In the genomic region with DNA sequence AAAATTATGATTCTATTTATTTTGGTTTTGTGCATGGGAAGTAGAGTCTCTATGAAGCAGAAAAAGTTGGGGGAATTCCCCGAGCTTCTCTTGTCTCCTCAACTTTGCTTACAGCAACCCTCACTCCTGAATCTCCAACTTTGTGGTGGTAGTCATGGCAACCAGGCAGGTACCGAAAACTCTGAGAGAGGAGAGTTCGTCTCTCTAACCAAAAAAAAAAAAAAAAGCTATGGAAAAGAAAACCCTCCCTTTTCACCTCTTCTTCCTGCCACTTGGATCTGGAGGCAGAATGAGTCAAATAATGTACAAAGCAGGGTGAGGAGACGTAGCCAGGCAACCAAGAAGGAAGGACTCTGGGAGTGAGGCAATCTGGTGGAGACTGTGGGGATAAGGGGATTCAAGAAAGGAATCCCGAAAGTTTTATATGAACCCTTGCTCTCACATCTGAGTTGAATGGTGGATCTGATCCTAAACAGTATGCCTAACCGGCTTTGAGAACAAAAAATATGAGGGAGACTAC, we compare ENCODE assay signal across 16 cellular contexts.
"Had no signal": no experiment of that assay in that cellular context is flagged by ENCODE, and none has a peak within 500 bp of the region (broad histone marks: within the 10 kb centered on the region; RNA-seq: fewer than 3 reads in every experiment).

No MANE protein-coding gene starts in this region.

- H3K4me1 ChIP-seq: colonic mucosa, spleen had no signal

- DNase-seq: activated CD4-positive, alpha-beta T cell treated with anti-CD3 and anti-CD28 coated beads for 4 hours; activated CD8-positive, alpha-beta T cell treated with anti-CD3 and anti-CD28 coated beads for 36 hours; activated effector memory CD4-positive, alpha-beta T cell treated with anti-CD3 and anti-CD28 coated beads, Interleukin-2, amount 50 U/mL, for 16 hours; activated T-cell treated with anti-CD3 and anti-CD28 coated beads, Interleukin-2, amount 50 U/mL, for 48 hours; amniotic stem cell; central memory CD4-positive, alpha-beta T cell; colonic mucosa; glutamatergic neuron; kidney glomerular epithelial cell; naive B cell; ovary; right lobe of liver; spleen; T-helper 2 cell; thyroid gland had no signal

- H3K36me3 ChIP-seq: colonic mucosa, esophagus muscularis mucosa, ovary, right lobe of liver, spleen, thyroid gland had no signal

- H3K4me3 ChIP-seq: colonic mucosa, esophagus muscularis mucosa, ovary, right lobe of liver, spleen, thyroid gland had no signal

- H3K27me3 ChIP-seq: colonic mucosa, esophagus muscularis mucosa, ovary, right lobe of liver, spleen, thyroid gland had no signal

- H3K9me3 ChIP-seq: colonic mucosa, esophagus muscularis mucosa, ovary, right lobe of liver, spleen, thyroid gland had no signal

- H3K27ac ChIP-seq: colonic mucosa, esophagus muscularis mucosa, ovary, right lobe of liver, thyroid gland had no signal
